ENCODE assay signal across 1 cellular context in genomic region chr5:10441083-10441991, GRCh38.
A peak's percentile ranks its signal among the peaks of the same experiment; 100 is the strongest.
TF ChIP-seq lines count a peak whose summit lies in the region.

TSS of gene ROPN1L (plus strand) at chr5:10441879. CDS start at chr5:10442168, 289 bp downstream.

TF ChIP-seq in HEK293, 187 proteins besides CTCF, POLR2A, EP300 and RAD21 (continued from another document and continues in another):
- TF ChIP-seq, protein P1, sequence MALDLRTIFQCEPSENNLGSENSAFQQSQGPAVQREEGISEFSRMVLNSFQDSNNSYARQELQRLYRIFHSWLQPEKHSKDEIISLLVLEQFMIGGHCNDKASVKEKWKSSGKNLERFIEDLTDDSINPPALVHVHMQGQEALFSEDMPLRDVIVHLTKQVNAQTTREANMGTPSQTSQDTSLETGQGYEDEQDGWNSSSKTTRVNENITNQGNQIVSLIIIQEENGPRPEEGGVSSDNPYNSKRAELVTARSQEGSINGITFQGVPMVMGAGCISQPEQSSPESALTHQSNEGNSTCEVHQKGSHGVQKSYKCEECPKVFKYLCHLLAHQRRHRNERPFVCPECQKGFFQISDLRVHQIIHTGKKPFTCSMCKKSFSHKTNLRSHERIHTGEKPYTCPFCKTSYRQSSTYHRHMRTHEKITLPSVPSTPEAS (tag by site-specific recombination; IDR thresholded peaks at IDR 0.05), result 0 out of 2 replicates have a peak, but pooled peaks have one; percentile 8
- TF ChIP-seq ZNF501 (tag by site-specific recombination; IDR thresholded peaks at IDR 0.05), result peak; percentile 93
- TF ChIP-seq, protein P2, sequence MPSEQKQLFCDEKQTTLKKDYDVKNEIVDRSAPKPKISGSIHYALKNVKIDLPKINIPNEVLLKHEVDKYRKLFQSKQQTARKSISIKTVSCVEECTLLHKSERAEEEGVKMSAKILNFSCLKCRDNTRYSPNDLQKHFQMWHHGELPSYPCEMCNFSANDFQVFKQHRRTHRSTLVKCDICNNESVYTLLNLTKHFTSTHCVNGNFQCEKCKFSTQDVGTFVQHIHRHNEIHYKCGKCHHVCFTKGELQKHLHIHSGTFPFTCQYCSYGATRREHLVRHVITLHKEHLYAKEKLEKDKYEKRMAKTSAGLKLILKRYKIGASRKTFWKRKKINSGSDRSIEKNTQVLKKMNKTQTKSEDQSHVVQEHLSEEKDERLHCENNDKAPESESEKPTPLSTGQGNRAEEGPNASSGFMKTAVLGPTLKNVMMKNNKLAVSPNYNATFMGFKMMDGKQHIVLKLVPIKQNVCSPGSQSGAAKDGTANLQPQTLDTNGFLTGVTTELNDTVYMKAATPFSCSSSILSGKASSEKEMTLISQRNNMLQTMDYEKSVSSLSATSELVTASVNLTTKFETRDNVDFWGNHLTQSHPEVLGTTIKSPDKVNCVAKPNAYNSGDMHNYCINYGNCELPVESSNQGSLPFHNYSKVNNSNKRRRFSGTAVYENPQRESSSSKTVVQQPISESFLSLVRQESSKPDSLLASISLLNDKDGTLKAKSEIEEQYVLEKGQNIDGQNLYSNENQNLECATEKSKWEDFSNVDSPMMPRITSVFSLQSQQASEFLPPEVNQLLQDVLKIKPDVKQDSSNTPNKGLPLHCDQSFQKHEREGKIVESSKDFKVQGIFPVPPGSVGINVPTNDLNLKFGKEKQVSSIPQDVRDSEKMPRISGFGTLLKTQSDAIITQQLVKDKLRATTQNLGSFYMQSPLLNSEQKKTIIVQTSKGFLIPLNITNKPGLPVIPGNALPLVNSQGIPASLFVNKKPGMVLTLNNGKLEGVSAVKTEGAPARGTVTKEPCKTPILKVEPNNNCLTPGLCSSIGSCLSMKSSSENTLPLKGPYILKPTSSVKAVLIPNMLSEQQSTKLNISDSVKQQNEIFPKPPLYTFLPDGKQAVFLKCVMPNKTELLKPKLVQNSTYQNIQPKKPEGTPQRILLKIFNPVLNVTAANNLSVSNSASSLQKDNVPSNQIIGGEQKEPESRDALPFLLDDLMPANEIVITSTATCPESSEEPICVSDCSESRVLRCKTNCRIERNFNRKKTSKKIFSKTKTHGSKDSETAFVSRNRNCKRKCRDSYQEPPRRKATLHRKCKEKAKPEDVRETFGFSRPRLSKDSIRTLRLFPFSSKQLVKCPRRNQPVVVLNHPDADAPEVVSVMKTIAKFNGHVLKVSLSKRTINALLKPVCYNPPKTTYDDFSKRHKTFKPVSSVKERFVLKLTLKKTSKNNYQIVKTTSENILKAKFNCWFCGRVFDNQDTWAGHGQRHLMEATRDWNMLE (tag by site-specific recombination; conservative IDR thresholded peaks at IDR 0.05; ENCODE audit: low read depth), result 0 out of 2 replicates have a peak, but pooled peaks have one; percentile 38
- TF ChIP-seq ZFP3 (tag by site-specific recombination; IDR thresholded peaks at IDR 0.05; ENCODE audit: low read depth), result no peak
- no peak for TF ChIP-seq ZNF560 (tag by site-specific recombination; IDR thresholded peaks at IDR 0.05; ENCODE audit: borderline replicate concordance)
- TF ChIP-seq, protein P3, sequence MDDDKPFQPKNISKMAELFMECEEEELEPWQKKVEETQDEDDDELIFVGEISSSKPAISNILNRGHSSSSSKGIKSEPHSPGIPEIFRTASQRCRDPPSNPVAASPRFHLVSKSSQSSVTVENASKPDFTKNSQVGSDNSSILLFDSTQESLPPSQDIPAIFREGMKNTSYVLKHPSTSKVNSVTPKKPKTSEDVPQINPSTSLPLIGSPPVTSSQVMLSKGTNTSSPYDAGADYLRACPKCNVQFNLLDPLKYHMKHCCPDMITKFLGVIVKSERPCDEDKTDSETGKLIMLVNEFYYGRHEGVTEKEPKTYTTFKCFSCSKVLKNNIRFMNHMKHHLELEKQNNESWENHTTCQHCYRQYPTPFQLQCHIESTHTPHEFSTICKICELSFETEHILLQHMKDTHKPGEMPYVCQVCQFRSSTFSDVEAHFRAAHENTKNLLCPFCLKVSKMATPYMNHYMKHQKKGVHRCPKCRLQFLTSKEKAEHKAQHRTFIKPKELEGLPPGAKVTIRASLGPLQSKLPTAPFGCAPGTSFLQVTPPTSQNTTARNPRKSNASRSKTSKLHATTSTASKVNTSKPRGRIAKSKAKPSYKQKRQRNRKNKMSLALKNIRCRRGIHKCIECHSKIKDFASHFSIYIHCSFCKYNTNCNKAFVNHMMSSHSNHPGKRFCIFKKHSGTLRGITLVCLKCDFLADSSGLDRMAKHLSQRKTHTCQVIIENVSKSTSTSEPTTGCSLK (tag by site-specific recombination; IDR thresholded peaks at IDR 0.05), result no peak
- TF ChIP-seq ZBTB7A (tag by site-specific recombination; IDR thresholded peaks at IDR 0.05; ENCODE audit: low read depth), result no peak
- TF ChIP-seq ZIC2 (tag by site-specific recombination; IDR thresholded peaks at IDR 0.05), result peak; percentile 56
- no peak; the same call in 1 of the 2 replicates for TF ChIP-seq ZSCAN30 (tag by site-specific recombination; IDR thresholded peaks at IDR 0.05)
- no peak; the same call in 1 of the 2 replicates for TF ChIP-seq ZFHX2 (tag by site-specific recombination; conservative IDR thresholded peaks at IDR 0.05)
- peak; percentile 66 for TF ChIP-seq SP2 (tag by site-specific recombination; IDR thresholded peaks at IDR 0.05)
- TF ChIP-seq ZBTB1 (tag by site-specific recombination; IDR thresholded peaks at IDR 0.05), result no peak
- 0 out of 2 replicates have a peak, but pooled peaks have one; percentile 52 for TF ChIP-seq MZF1 (tag by site-specific recombination; IDR thresholded peaks at IDR 0.05; ENCODE audit: borderline replicate concordance)
- TF ChIP-seq, protein P4, sequence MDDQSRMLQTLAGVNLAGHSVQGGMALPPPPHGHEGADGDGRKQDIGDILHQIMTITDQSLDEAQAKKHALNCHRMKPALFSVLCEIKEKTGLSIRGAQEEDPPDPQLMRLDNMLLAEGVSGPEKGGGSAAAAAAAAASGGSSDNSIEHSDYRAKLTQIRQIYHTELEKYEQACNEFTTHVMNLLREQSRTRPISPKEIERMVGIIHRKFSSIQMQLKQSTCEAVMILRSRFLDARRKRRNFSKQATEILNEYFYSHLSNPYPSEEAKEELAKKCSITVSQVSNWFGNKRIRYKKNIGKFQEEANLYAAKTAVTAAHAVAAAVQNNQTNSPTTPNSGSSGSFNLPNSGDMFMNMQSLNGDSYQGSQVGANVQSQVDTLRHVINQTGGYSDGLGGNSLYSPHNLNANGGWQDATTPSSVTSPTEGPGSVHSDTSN (CRISPR knock-in tag; IDR thresholded peaks at IDR 0.05), result 0 out of 2 replicates have a peak, but pooled peaks have one; percentile 56
- no peak for TF ChIP-seq ZNF701 (tag by site-specific recombination; IDR thresholded peaks at IDR 0.05)
- TF ChIP-seq ZFP69B (tag by site-specific recombination; IDR thresholded peaks at IDR 0.05), result peak; percentile 71; the same call in 1 of the 2 replicates
- TF ChIP-seq ZNF24 (tag by site-specific recombination; IDR thresholded peaks at IDR 0.05), result no peak
- no peak for TF ChIP-seq ZNF366 (tag by site-specific recombination; conservative IDR thresholded peaks at IDR 0.05)
- peak; percentile 77 for TF ChIP-seq ZNF2 (tag by site-specific recombination; IDR thresholded peaks at IDR 0.05)
- TF ChIP-seq ZNF843 (tag by site-specific recombination; IDR thresholded peaks at IDR 0.05), result peak; percentile 59; the same call in 1 of the 2 replicates
- no peak for TF ChIP-seq ZNF311 (tag by site-specific recombination; IDR thresholded peaks at IDR 0.05; ENCODE audit: borderline replicate concordance)
- TF ChIP-seq ZNF302 (tag by site-specific recombination; IDR thresholded peaks at IDR 0.05; ENCODE audit: low read depth), result no peak
- TF ChIP-seq BCL6B (tag by site-specific recombination; IDR thresholded peaks at IDR 0.05), result no peak
- TF ChIP-seq ATF2 (tag by site-specific recombination; IDR thresholded peaks at IDR 0.05; ENCODE audit: low read depth), result no peak
- TF ChIP-seq ZNF561 (tag by site-specific recombination; IDR thresholded peaks at IDR 0.05; ENCODE audit: borderline replicate concordance), result peak; percentile 90
- no peak for TF ChIP-seq ZNF133 (tag by site-specific recombination; IDR thresholded peaks at IDR 0.05)
- no peak for TF ChIP-seq ZNF664 (tag by site-specific recombination; IDR thresholded peaks at IDR 0.05)
- no peak for TF ChIP-seq ZNF529 (tag by site-specific recombination; IDR thresholded peaks at IDR 0.05; ENCODE audit: insufficient replicate concordance)
- TF ChIP-seq ZNF596 (tag by site-specific recombination; IDR thresholded peaks at IDR 0.05), result no peak
- TF ChIP-seq ZNF624 (tag by site-specific recombination; IDR thresholded peaks at IDR 0.05), result no peak
- no peak for TF ChIP-seq SCRT1 (tag by site-specific recombination; IDR thresholded peaks at IDR 0.05; ENCODE audit: borderline replicate concordance)
- TF ChIP-seq ZNF626 (tag by site-specific recombination; IDR thresholded peaks at IDR 0.05), result no peak; the same call in 1 of the 2 replicates
- peak; percentile 90 for TF ChIP-seq ZBTB8A (tag by site-specific recombination; IDR thresholded peaks at IDR 0.05)
- TF ChIP-seq ZNF629 (tag by site-specific recombination; IDR thresholded peaks at IDR 0.05), result peak; percentile 64
- TF ChIP-seq ZBTB20 (tag by site-specific recombination; IDR thresholded peaks at IDR 0.05), result peak; percentile 96
- no peak for TF ChIP-seq SALL2 (tag by site-specific recombination; IDR thresholded peaks at IDR 0.05; ENCODE audit: borderline replicate concordance)
- no peak for TF ChIP-seq BCL11B (tag by site-specific recombination; IDR thresholded peaks at IDR 0.05; ENCODE audit: low read depth)
- TF ChIP-seq ZNF274 (IDR thresholded peaks at IDR 0.05; ENCODE audit: low read length), result no peak
- TF ChIP-seq ZNF274 (tag by site-specific recombination; IDR thresholded peaks at IDR 0.05; ENCODE audit: borderline replicate concordance), result no peak
- no peak for TF ChIP-seq ZNF792 (tag by site-specific recombination; IDR thresholded peaks at IDR 0.05)
- no peak for TF ChIP-seq ZBTB17 (tag by site-specific recombination; IDR thresholded peaks at IDR 0.05)
- TF ChIP-seq EGR2 (tag by site-specific recombination; IDR thresholded peaks at IDR 0.05; ENCODE audit: low read depth), result no peak
- TF ChIP-seq ZNF548 (tag by site-specific recombination; IDR thresholded peaks at IDR 0.05), result no peak
- peak; percentile 99 for TF ChIP-seq ZNF600 (tag by site-specific recombination; IDR thresholded peaks at IDR 0.05)
- no peak for TF ChIP-seq SETDB1 (IDR thresholded peaks at IDR 0.05; ENCODE audit: insufficient read length, low read length)
- TF ChIP-seq ZNF549 (tag by site-specific recombination; IDR thresholded peaks at IDR 0.05), result no peak; the same call in 1 of the 2 replicates
- TF ChIP-seq ZSCAN23 (tag by site-specific recombination; IDR thresholded peaks at IDR 0.05), result no peak
- TF ChIP-seq ZNF214 (tag by site-specific recombination; IDR thresholded peaks at IDR 0.05; ENCODE audit: borderline replicate concordance), result no peak
- TF ChIP-seq, protein P5, sequence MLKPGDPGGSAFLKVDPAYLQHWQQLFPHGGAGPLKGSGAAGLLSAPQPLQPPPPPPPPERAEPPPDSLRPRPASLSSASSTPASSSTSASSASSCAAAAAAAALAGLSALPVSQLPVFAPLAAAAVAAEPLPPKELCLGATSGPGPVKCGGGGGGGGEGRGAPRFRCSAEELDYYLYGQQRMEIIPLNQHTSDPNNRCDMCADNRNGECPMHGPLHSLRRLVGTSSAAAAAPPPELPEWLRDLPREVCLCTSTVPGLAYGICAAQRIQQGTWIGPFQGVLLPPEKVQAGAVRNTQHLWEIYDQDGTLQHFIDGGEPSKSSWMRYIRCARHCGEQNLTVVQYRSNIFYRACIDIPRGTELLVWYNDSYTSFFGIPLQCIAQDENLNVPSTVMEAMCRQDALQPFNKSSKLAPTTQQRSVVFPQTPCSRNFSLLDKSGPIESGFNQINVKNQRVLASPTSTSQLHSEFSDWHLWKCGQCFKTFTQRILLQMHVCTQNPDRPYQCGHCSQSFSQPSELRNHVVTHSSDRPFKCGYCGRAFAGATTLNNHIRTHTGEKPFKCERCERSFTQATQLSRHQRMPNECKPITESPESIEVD (tag by site-specific recombination; IDR thresholded peaks at IDR 0.05), result no peak
- peak; percentile 39; the same call in 1 of the 2 replicates for TF ChIP-seq INSM2 (tag by site-specific recombination; IDR thresholded peaks at IDR 0.05)
- no peak for TF ChIP-seq ZNF184 (tag by site-specific recombination; IDR thresholded peaks at IDR 0.05)
- no peak for TF ChIP-seq HOXA7 (CRISPR knock-in tag; IDR thresholded peaks at IDR 0.05; ENCODE audit: borderline replicate concordance)
- no peak for TF ChIP-seq ZNF211 (tag by site-specific recombination; IDR thresholded peaks at IDR 0.05; ENCODE audit: low read depth)
